9 cellular contexts compared by ENCODE assay signal in genomic region chr9:110126457-110126856, GRCh38.
DNase-seq lines count a peak whose midpoint lies in the region; ATAC-seq, FAIRE-seq and TF ChIP-seq lines count a peak whose summit lies in the region.
"Had no signal": no experiment of that assay in that cellular context is flagged by ENCODE, and none has a peak within 500 bp of the region (broad histone marks: within the 10 kb centered on the region; RNA-seq: fewer than 3 reads in every experiment).

No MANE protein-coding gene starts in this region.

- peak overlapping the region; percentile 49 for H4K12ac ChIP-seq in trophoblast cell (ENCODE audit: low read depth, low read length)

- no CpG with 5 or more reads among the region's 6 CpGs for WGBS in trophoblast cell (ENCODE audit: extremely low coverage, insufficient coverage, insufficient read length)

- peaks cover 38% of the 10 kb centered on the region for H3K79me1 ChIP-seq in trophoblast cell (ENCODE audit: low read length)

- H3K18ac ChIP-seq in trophoblast cell (ENCODE audit: low read length), result no peak overlapping the region

- peaks cover 12% of the 10 kb centered on the region for H3K79me2 ChIP-seq in trophoblast cell (ENCODE audit: control insufficient read depth, insufficient read depth, low read length, poor library complexity)

- CTCF ChIA-PET in Caco-2 (lab: Charles Lee), result interaction anchor here (1.3 kb wide), 1 partner anchor 158 kb away, joined by 3 read pairs; no protein-coding TSS in a partner anchor

- H3K4me1 Mint-ChIP-seq in Caco-2 (ENCODE audit: low read depth, unreplicated experiment), result peaks cover 35% of the 10 kb centered on the region

- no peak overlapping the region for H2AFZ ChIP-seq in trophoblast cell (ENCODE audit: insufficient read depth, low read length, poor library complexity)

- H3K27me3 ChIP-seq in Caco-2 (replicated peaks; ENCODE audit: control insufficient read depth, insufficient read depth, low read length) (no peaks in the 10 kb centered on the region), trophoblast cell (ENCODE audit: insufficient read depth, low read length) (no peaks in the 10 kb centered on the region)

- H3K4ac ChIP-seq in trophoblast cell (ENCODE audit: low read depth, low read length), result peak overlapping the region; percentile 82

- peak overlapping the region; percentile 78 for H4K91ac ChIP-seq in trophoblast cell (ENCODE audit: low read depth, low read length)

- peak overlapping the region; percentile 89 for H2BK12ac ChIP-seq in trophoblast cell (ENCODE audit: low read length)

- TF ChIP-seq CTCF in Caco-2 (IDR thresholded peaks at IDR 0.05; ENCODE audit: insufficient read depth in 1 of 2, low read depth in 1 of 2, low read length in 1 of 2, severe bottlenecking in 1 of 2, unreplicated experiment in 1 of 2), result no peak
- TF ChIP-seq CTCF in epithelial cell of proximal tubule (conservative IDR thresholded peaks at IDR 0.05; ENCODE audit: low read depth, low read length), result no peak

- H3K27ac ChIP-seq in trophoblast cell (ENCODE audit: low read depth, low read length), result peak overlapping the region; percentile 80

- peak overlapping the region; percentile 90 for H3K4me3 Mint-ChIP-seq in Caco-2 (ENCODE audit: unreplicated experiment)

- H3K27ac Mint-ChIP-seq in Caco-2 (ENCODE audit: unreplicated experiment), result peak overlapping the region; percentile 97

- no peaks in the 10 kb centered on the region for H3K36me3 ChIP-seq in Caco-2 (ENCODE audit: control insufficient read depth, insufficient read depth, low read length)
- H3K36me3 ChIP-seq in trophoblast cell (ENCODE audit: control insufficient read depth in 1 of 2, insufficient read depth in 2 of 2, low read length in 2 of 2), result no peaks in the 10 kb centered on the region

- FAIRE-seq in RCC 7860 (lab: Jason Lieb, UNC), result no peak

- BruUV-seq in Caco-2 (replicated peaks; lab: Mats Ljungman, UMichigan), result no TSS peak

- H3K27me3 Mint-ChIP-seq in Caco-2 (ENCODE audit: insufficient read depth, unreplicated experiment), result no peaks in the 10 kb centered on the region

- H3K9me3 Mint-ChIP-seq in Caco-2 (ENCODE audit: unreplicated experiment), result no peaks in the 10 kb centered on the region

- H2BK120ac ChIP-seq in trophoblast cell (ENCODE audit: insufficient read depth, low read length, poor library complexity), result peak overlapping the region; percentile 93

- H2BK5ac ChIP-seq in trophoblast cell (ENCODE audit: low read depth, low read length, poor library complexity), result peak overlapping the region; percentile 86

- H3K23ac ChIP-seq in trophoblast cell (ENCODE audit: low read length), result no peak overlapping the region

- intact Hi-C loops in Caco-2 (cut with micrococcal nuclease; ENCODE audit: unreplicated experiment), result no loop called here

- peak overlapping the region; percentile 39 for H2AK5ac ChIP-seq in trophoblast cell (ENCODE audit: low read length)

- DNase-seq in Caco-2, result no peak
- peak; percentile 27 for DNase-seq in RCC 7860 (ENCODE audit: low spot score)
- no peak for DNase-seq in epithelial cell of proximal tubule (ENCODE audit: low read depth)
- no peak for DNase-seq in trophoblast cell
- DNase-seq in SHP77 treated with DMSO at 0.1 percent for 48 hours (lab: John Stamatoyannopoulos, UW), result no peak
- no peak for DNase-seq in GOT3 (lab: John Stamatoyannopoulos, UW)
- DNase-seq: NCI-H510A had no signal

- POLR2A ChIA-PET in Caco-2 (lab: Charles Lee), result interaction anchor here (0.5 to 4.2 kb wide), 7 partner anchors 10 to 77 kb away, joined by 3 to 81 read pairs (median 11); no protein-coding TSS in a partner anchor

- H3K36me3 Mint-ChIP-seq in Caco-2 (ENCODE audit: insufficient read depth, unreplicated experiment), result peaks cover 80% of the 10 kb centered on the region

- ATAC-seq in HG02588 (IDR thresholded peaks at IDR 0.05; ENCODE audit: unreplicated experiment) (no peak), HG03439 (IDR thresholded peaks at IDR 0.05; ENCODE audit: unreplicated experiment) (no peak)

- peak overlapping the region; percentile 49 for H3K4me3 ChIP-seq in Caco-2 (ENCODE audit: low read depth, low read length)
- peak overlapping the region; percentile 53 for H3K4me3 ChIP-seq in epithelial cell of proximal tubule (ENCODE audit: low read depth, low read length)
- H3K4me3 ChIP-seq in trophoblast cell (ENCODE audit: low read depth, low read length), result no peak overlapping the region

- H3K9me3 ChIP-seq in Caco-2 (no peaks in the 10 kb centered on the region), trophoblast cell (ENCODE audit: insufficient read depth, low read depth, low read length) (no peaks in the 10 kb centered on the region)

- peak overlapping the region; percentile 60 for H3K4me2 ChIP-seq in trophoblast cell (ENCODE audit: low read length)

- no peak overlapping the region for H3K9ac ChIP-seq in trophoblast cell (ENCODE audit: low read length)

- peaks cover 55% of the 10 kb centered on the region for H3K4me1 ChIP-seq in Caco-2
- H3K4me1 ChIP-seq in trophoblast cell (ENCODE audit: control insufficient read depth in 1 of 2, insufficient read depth in 2 of 2, low read length in 2 of 2), result peaks cover 49 to 59% of the 10 kb centered on the region in 2 experiments

- peak overlapping the region; percentile 70 for H4K8ac ChIP-seq in trophoblast cell (ENCODE audit: low read depth, low read length)

- peak overlapping the region; percentile 35 for H3K14ac ChIP-seq in trophoblast cell (ENCODE audit: low read length)
